Comparison of ENCODE assay signal across 1 cellular context in the genomic region with DNA sequence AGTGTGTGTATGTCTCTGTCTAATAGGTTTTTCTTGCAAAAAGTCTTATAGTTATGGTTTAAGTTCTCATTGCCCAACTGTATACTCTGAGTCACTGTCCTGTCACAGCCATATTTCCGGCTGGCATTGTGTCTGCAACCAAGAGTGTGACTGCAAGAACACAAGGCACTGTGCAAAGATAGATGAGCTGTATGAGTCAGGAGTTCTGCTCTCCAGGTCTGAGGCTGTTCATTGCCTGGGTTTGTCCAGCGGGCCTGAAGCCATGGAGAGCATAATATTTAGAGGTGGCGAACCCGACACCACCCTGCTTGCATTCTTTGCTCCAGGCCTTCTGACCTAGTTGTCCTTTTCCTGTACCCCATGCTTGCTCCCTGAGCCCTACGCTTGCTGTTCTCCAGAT.
A peak's percentile ranks its signal among the peaks of the same experiment; 100 is the strongest.
TF ChIP-seq lines count a peak whose summit lies in the region.

No MANE protein-coding gene starts in this region.

TF ChIP-seq in K562, 482 proteins besides CTCF, POLR2A, EP300 and RAD21 (continued from another document):
- peak; percentile 96 for TF ChIP-seq FOSL1 (tag; conservative IDR thresholded peaks at IDR 0.05)
- 0 out of 2 replicates have a peak, but pooled peaks have one; percentile 47 for TF ChIP-seq GABPA (tag; conservative IDR thresholded peaks at IDR 0.05; ENCODE audit: low read depth)
- no peak for TF ChIP-seq CEBPG (CRISPR knock-in tag; IDR thresholded peaks at IDR 0.05)
- TF ChIP-seq CEBPG (tag; conservative IDR thresholded peaks at IDR 0.05 in 1 of 2, IDR thresholded peaks at IDR 0.05 in 1 of 2): peak; percentile 74 to 87
TF ChIP-seq in K562: peak in this region for 10.
